ENCODE assay signal across 1 cellular context in the genomic region with DNA sequence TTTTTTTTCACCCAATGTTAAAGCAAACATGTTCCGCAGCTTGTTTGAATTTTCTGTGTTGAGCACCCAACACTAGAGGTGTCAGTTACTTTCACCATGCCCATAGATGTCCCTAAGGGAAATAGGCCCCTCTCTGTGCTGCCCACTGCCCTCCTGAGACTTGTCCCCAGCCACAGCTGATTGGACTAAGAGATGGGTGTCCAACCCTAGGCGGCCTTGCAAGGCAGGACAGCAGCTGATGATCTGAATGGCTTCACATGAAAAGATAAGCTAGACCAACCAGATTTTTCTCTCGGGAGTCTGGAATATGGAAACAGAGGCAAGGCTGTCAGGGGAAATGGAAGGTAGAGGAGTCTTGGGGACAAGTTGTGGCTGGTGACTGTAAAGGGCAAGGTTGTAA.
TF ChIP-seq lines count a peak whose summit lies in the region.

No MANE protein-coding gene starts in this region.

TF ChIP-seq in H1, 55 proteins besides CTCF, POLR2A, EP300 and RAD21 (continued from another document):
- TF ChIP-seq, protein P1, sequence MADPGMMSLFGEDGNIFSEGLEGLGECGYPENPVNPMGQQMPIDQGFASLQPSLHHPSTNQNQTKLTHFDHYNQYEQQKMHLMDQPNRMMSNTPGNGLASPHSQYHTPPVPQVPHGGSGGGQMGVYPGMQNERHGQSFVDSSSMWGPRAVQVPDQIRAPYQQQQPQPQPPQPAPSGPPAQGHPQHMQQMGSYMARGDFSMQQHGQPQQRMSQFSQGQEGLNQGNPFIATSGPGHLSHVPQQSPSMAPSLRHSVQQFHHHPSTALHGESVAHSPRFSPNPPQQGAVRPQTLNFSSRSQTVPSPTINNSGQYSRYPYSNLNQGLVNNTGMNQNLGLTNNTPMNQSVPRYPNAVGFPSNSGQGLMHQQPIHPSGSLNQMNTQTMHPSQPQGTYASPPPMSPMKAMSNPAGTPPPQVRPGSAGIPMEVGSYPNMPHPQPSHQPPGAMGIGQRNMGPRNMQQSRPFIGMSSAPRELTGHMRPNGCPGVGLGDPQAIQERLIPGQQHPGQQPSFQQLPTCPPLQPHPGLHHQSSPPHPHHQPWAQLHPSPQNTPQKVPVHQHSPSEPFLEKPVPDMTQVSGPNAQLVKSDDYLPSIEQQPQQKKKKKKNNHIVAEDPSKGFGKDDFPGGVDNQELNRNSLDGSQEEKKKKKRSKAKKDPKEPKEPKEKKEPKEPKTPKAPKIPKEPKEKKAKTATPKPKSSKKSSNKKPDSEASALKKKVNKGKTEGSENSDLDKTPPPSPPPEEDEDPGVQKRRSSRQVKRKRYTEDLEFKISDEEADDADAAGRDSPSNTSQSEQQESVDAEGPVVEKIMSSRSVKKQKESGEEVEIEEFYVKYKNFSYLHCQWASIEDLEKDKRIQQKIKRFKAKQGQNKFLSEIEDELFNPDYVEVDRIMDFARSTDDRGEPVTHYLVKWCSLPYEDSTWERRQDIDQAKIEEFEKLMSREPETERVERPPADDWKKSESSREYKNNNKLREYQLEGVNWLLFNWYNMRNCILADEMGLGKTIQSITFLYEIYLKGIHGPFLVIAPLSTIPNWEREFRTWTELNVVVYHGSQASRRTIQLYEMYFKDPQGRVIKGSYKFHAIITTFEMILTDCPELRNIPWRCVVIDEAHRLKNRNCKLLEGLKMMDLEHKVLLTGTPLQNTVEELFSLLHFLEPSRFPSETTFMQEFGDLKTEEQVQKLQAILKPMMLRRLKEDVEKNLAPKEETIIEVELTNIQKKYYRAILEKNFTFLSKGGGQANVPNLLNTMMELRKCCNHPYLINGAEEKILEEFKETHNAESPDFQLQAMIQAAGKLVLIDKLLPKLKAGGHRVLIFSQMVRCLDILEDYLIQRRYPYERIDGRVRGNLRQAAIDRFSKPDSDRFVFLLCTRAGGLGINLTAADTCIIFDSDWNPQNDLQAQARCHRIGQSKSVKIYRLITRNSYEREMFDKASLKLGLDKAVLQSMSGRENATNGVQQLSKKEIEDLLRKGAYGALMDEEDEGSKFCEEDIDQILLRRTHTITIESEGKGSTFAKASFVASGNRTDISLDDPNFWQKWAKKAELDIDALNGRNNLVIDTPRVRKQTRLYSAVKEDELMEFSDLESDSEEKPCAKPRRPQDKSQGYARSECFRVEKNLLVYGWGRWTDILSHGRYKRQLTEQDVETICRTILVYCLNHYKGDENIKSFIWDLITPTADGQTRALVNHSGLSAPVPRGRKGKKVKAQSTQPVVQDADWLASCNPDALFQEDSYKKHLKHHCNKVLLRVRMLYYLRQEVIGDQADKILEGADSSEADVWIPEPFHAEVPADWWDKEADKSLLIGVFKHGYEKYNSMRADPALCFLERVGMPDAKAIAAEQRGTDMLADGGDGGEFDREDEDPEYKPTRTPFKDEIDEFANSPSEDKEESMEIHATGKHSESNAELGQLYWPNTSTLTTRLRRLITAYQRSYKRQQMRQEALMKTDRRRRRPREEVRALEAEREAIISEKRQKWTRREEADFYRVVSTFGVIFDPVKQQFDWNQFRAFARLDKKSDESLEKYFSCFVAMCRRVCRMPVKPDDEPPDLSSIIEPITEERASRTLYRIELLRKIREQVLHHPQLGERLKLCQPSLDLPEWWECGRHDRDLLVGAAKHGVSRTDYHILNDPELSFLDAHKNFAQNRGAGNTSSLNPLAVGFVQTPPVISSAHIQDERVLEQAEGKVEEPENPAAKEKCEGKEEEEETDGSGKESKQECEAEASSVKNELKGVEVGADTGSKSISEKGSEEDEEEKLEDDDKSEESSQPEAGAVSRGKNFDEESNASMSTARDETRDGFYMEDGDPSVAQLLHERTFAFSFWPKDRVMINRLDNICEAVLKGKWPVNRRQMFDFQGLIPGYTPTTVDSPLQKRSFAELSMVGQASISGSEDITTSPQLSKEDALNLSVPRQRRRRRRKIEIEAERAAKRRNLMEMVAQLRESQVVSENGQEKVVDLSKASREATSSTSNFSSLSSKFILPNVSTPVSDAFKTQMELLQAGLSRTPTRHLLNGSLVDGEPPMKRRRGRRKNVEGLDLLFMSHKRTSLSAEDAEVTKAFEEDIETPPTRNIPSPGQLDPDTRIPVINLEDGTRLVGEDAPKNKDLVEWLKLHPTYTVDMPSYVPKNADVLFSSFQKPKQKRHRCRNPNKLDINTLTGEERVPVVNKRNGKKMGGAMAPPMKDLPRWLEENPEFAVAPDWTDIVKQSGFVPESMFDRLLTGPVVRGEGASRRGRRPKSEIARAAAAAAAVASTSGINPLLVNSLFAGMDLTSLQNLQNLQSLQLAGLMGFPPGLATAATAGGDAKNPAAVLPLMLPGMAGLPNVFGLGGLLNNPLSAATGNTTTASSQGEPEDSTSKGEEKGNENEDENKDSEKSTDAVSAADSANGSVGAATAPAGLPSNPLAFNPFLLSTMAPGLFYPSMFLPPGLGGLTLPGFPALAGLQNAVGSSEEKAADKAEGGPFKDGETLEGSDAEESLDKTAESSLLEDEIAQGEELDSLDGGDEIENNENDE (IDR thresholded peaks at IDR 0.05; ENCODE audit: insufficient replicate concordance, low read length), result no peak
- no peak for TF ChIP-seq GABPA (IDR thresholded peaks at IDR 0.05; ENCODE audit: borderline replicate concordance, insufficient read depth, low read length)
- no peak for TF ChIP-seq KDM1A (IDR thresholded peaks at IDR 0.05; ENCODE audit: borderline replicate concordance, low read length)
- TF ChIP-seq RNF2 (IDR thresholded peaks at IDR 0.05; ENCODE audit: borderline replicate concordance, low read depth, low read length, missing control alignments, poor library complexity, severe bottlenecking), result no peak
- no peak for TF ChIP-seq CHD2 (IDR thresholded peaks at IDR 0.05; ENCODE audit: low read length)
